17 cellular contexts compared by ENCODE assay signal in the genomic region with DNA sequence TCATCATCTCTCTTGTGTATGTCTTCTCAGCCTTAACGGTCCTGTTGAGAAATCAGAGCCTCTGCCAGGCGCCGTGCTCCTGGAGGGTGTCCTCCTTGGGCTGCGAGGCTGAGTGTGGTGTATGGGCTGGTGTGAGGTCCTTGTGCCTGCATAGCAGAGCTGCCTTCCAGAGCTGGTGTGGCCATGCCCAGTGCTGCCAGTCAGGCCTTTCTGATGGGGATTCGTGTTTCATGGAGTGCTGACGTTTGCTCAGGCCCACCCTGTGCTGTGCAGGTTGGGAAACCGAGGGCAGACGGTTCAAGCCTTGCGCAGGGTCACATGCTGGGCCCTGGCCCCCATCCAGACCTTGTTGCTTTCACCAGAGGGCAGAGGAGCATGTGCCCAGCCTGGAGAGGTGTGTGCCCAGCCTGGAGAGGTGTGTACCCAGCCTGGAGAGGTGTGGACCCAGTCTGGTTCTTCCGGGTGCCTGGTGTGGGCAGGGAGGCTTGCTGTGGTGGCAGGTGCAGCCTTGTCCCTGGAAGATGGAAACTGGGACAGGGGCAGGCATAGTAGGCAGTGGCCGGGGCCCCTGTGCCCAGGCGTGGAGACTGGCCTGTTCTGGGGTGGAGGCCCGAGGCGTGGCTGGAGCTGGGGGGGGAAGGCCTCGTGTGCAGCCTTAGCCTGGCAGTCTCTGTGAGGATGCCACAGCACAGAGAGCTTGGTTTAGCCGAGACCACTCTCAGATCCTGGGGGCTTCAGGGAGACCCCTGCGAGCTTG.
A peak's percentile ranks its signal among the peaks of the same experiment; 100 is the strongest.
DNase-seq lines count a peak whose midpoint lies in the region; ATAC-seq and TF ChIP-seq lines count a peak whose summit lies in the region.
"Had no signal": no experiment of that assay in that cellular context is flagged by ENCODE, and none has a peak within 500 bp of the region (broad histone marks: within the 10 kb centered on the region; RNA-seq: fewer than 3 reads in every experiment).

No MANE protein-coding gene starts in this region.

- no peaks in the 10 kb centered on the region for H3K27me3 ChIP-seq in right lobe of liver
- no peaks in the 10 kb centered on the region for H3K27me3 ChIP-seq in thymus (ENCODE audit: control insufficient read depth, insufficient read depth)
- H3K27me3 ChIP-seq: heart left ventricle had no signal

- WGBS in right lobe of liver (ENCODE audit: insufficient coverage, low coverage, low lambda C conversion rate, missing lambda C conversion rate): 19% methylated on average over 6 of the region's 17 CpGs
- 91% methylated on average over 17 of the region's 17 CpGs for WGBS in thymus

- H3K4me3 ChIP-seq in right lobe of liver (no peak overlapping the region), thymus (ENCODE audit: low read length) (no peak overlapping the region)
- H3K4me3 ChIP-seq: heart left ventricle, thoracic aorta had no signal

- DNase-seq in SIG-M5 treated with dmso at 0.1 percent for 504 hours (lab: John Stamatoyannopoulos, UW; ENCODE audit: unreplicated experiment) (peak; percentile 59), SIG-M5 (lab: John Stamatoyannopoulos, UW) (no peak), T-helper 17 cell (no peak), right lobe of liver (peak; percentile 81 to 97 (median 95))
- DNase-seq in stimulated activated CD4-positive, alpha-beta T cell treated with anti-CD3 and anti-CD28 coated beads, Interleukin-4, amount 100 ng/mL, for 24 hours: no peak
- DNase-seq: ACHN; activated CD8-positive, alpha-beta memory T cell treated with anti-CD3 and anti-CD28 coated beads, Interleukin-2, amount 50 U/mL, for 48 hours; activated naive CD8-positive, alpha-beta T cell treated with anti-CD3 and anti-CD28 coated beads, Interleukin-2, amount 10 ng/mL, durations not matched to agents 7 days and 5 days; effector memory CD4-positive, alpha-beta T cell; heart left ventricle; NCI-H226; WERI-Rb-1 had no signal

- H3K4me1 Mint-ChIP-seq in T-helper 17 cell: peaks cover 22% of the 10 kb centered on the region

- ATAC-seq in T-helper 17 cell (no peak), right lobe of liver (peak; percentile 29 to 57 (median 53)), HG03342 (IDR thresholded peaks at IDR 0.05; ENCODE audit: unreplicated experiment) (no peak), HG02852 (IDR thresholded peaks at IDR 0.05; ENCODE audit: unreplicated experiment) (no peak)
- ATAC-seq: HCT116, heart left ventricle had no signal

- peaks cover 4% of the 10 kb centered on the region for H3K36me3 Mint-ChIP-seq in T-helper 17 cell (ENCODE audit: low read depth)
- H3K36me3 Mint-ChIP-seq: activated naive CD8-positive, alpha-beta T cell treated with anti-CD3 and anti-CD28 coated beads, Interleukin-2, amount 10 ng/mL, durations not matched to agents 7 days and 5 days had no signal

- H3K36me3 ChIP-seq in right lobe of liver (peaks cover 0 to 36% (median 17%) of the 10 kb centered on the region in 4 donors), thymus (ENCODE audit: control insufficient read depth, insufficient read depth) (no peaks in the 10 kb centered on the region)
- H3K36me3 ChIP-seq: thoracic aorta had no signal

- intact Hi-C loops in right lobe of liver (cut with DNase I): no loop called here

- peak overlapping the region; percentile 68 for H3K4me3 Mint-ChIP-seq in T-helper 17 cell
- H3K4me3 Mint-ChIP-seq: activated naive CD8-positive, alpha-beta T cell treated with anti-CD3 and anti-CD28 coated beads, Interleukin-2, amount 10 ng/mL, durations not matched to agents 7 days and 5 days had no signal

- H3K9me3 ChIP-seq in T-helper 17 cell (ENCODE audit: control insufficient read depth, low read length, poor library complexity, severe bottlenecking): no peaks in the 10 kb centered on the region
- no peaks in the 10 kb centered on the region for H3K9me3 ChIP-seq in right lobe of liver
- H3K9me3 ChIP-seq in thymus (ENCODE audit: control insufficient read depth): no peaks in the 10 kb centered on the region
- H3K9me3 ChIP-seq: heart left ventricle, thoracic aorta had no signal

- TF ChIP-seq CTCF in right lobe of liver (IDR thresholded peaks at IDR 0.05): no peak

- peaks cover 11 to 84% (median 44%) of the 10 kb centered on the region in 4 donors for H3K4me1 ChIP-seq in right lobe of liver
- peaks cover 19% of the 10 kb centered on the region for H3K4me1 ChIP-seq in thymus (ENCODE audit: control insufficient read depth, insufficient read depth, low read length)

- H3K27me3 Mint-ChIP-seq in T-helper 17 cell: no peaks in the 10 kb centered on the region

- no peak for TF ChIP-seq POLR2A in right lobe of liver (IDR thresholded peaks at IDR 0.05)

- H3K27ac ChIP-seq in right lobe of liver (peak overlapping the region; percentile 47 to 84 (median 55)), thymus (ENCODE audit: low read depth) (peak overlapping the region; percentile 55)
- H3K27ac ChIP-seq: thoracic aorta, WERI-Rb-1 had no signal

- H3K27ac Mint-ChIP-seq in T-helper 17 cell: no peak overlapping the region
- H3K27ac Mint-ChIP-seq: activated naive CD8-positive, alpha-beta T cell treated with anti-CD3 and anti-CD28 coated beads, Interleukin-2, amount 10 ng/mL, durations not matched to agents 7 days and 5 days had no signal

Comparison
In these comparisons a context has a peak if more than half of its experiments do, and no peak if none do; other contexts are left out.
1. DNase-seq: peak in SIG-M5 treated with dmso at 0.1 percent for 504 hours (single experiment) and right lobe of liver (3 of 3); none in SIG-M5 (single experiment), T-helper 17 cell (0 of 3) and stimulated activated CD4-positive, alpha-beta T cell treated with anti-CD3 and anti-CD28 coated beads, Interleukin-4, amount 100 ng/mL, for 24 hours (single experiment).
2. ATAC-seq: peak in right lobe of liver (4 of 4); none in T-helper 17 cell (single experiment), HG03342 (single experiment) and HG02852 (single experiment).